ENCODE assay signal across 1 cellular context in genomic region chr2:80527119-80527518, GRCh38.
A peak's percentile ranks its signal among the peaks of the same experiment; 100 is the strongest.
TF ChIP-seq lines count a peak whose summit lies in the region.

No MANE protein-coding gene starts in this region.

TF ChIP-seq in GM12878, 131 proteins besides CTCF, POLR2A, EP300 and RAD21 (continued from another document):
- TF ChIP-seq, protein P1, sequence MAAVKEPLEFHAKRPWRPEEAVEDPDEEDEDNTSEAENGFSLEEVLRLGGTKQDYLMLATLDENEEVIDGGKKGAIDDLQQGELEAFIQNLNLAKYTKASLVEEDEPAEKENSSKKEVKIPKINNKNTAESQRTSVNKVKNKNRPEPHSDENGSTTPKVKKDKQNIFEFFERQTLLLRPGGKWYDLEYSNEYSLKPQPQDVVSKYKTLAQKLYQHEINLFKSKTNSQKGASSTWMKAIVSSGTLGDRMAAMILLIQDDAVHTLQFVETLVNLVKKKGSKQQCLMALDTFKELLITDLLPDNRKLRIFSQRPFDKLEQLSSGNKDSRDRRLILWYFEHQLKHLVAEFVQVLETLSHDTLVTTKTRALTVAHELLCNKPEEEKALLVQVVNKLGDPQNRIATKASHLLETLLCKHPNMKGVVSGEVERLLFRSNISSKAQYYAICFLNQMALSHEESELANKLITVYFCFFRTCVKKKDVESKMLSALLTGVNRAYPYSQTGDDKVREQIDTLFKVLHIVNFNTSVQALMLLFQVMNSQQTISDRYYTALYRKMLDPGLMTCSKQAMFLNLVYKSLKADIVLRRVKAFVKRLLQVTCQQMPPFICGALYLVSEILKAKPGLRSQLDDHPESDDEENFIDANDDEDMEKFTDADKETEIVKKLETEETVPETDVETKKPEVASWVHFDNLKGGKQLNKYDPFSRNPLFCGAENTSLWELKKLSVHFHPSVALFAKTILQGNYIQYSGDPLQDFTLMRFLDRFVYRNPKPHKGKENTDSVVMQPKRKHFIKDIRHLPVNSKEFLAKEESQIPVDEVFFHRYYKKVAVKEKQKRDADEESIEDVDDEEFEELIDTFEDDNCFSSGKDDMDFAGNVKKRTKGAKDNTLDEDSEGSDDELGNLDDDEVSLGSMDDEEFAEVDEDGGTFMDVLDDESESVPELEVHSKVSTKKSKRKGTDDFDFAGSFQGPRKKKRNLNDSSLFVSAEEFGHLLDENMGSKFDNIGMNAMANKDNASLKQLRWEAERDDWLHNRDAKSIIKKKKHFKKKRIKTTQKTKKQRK (IDR thresholded peaks at IDR 0.05; ENCODE audit: low read depth, low read length), result no peak
- TF ChIP-seq DPF2 (IDR thresholded peaks at IDR 0.05), result peak; percentile 68; the same call in 1 of the 2 replicates
- peak; percentile 71 for TF ChIP-seq IKZF1 (conservative IDR thresholded peaks at IDR 0.05)
- TF ChIP-seq SKIL (IDR thresholded peaks at IDR 0.05; ENCODE audit: low read depth, poor library complexity, severe bottlenecking), result peak; percentile 85
- peak; percentile 55; the same call in 1 of the 2 replicates for TF ChIP-seq IRF4 (IDR thresholded peaks at IDR 0.05; ENCODE audit: low read depth, low read length)
- no peak for TF ChIP-seq JUNB (IDR thresholded peaks at IDR 0.05)
